ENCODE assay signal across 8 cellular contexts in genomic region chr21:43727571-43728466, GRCh38. TPM values are rescaled to one million over a fixed set of nuclear protein-coding genes. Genes with fewer than 3 reads are reported as not detected.
A peak's percentile ranks its signal among the peaks of the same experiment; 100 is the strongest.
DNase-seq lines count a peak whose midpoint lies in the region; ATAC-seq and TF ChIP-seq lines count a peak whose summit lies in the region.

No MANE protein-coding gene starts in this region.

- CTCF ChIA-PET in activated B cell treated with CpG ODN at 0.5 μM for 24 hours (lab: Charles Lee): interaction anchor here (1.4 kb wide), 3 partner anchors 8 to 60 kb away, joined by 3 to 7 read pairs (median 5); partner anchors contain the start of gene PDXK

- H3K27ac ChIP-seq in HL-60 (replicated peaks): peak overlapping the region; percentile 81
- peak overlapping the region; percentile 70 to 94 (median 90) for H3K27ac ChIP-seq in heart right ventricle

- H3K27me3 ChIP-seq in HL-60 (ENCODE audit: insufficient read depth, poor library complexity, severe bottlenecking) (no peaks in the 10 kb centered on the region), heart right ventricle (no peaks in the 10 kb centered on the region)

- peaks cover 0 to 26% (median 0%) of the 10 kb centered on the region in 9 donors for H3K36me3 ChIP-seq in heart right ventricle

- H3K4me1 ChIP-seq in heart right ventricle: peaks cover 22 to 85% (median 55%) of the 10 kb centered on the region in 9 donors

- H3K4me3 Mint-ChIP-seq in activated B cell treated with CpG ODN at 0.5 μM for 24 hours: peak overlapping the region; percentile 88

- peak overlapping the region; percentile 40 for H3K4me3 ChIP-seq in HL-60 (replicated peaks; ENCODE audit: insufficient read depth, low read length)
- peak overlapping the region in 9 of 10 donors; percentile 50 to 83 (median 63) for H3K4me3 ChIP-seq in heart right ventricle

- peaks cover 56% of the 10 kb centered on the region for H3K4me1 Mint-ChIP-seq in activated B cell treated with CpG ODN at 0.5 μM for 24 hours

- H3K27me3 Mint-ChIP-seq in activated B cell treated with CpG ODN at 0.5 μM for 24 hours: no peaks in the 10 kb centered on the region

- WGBS in heart right ventricle, 2 donors: 37 to 40% methylated on average over 17 of the region's 17 CpGs

- DNase-seq in EH (ENCODE audit: low read depth) (peak; percentile 45), HL-60 (ENCODE audit: low read depth in 1 of 2, low spot score in 1 of 2) (peak; percentile 58 to 70), activated B cell treated with CpG ODN at 0.5 μM for 24 hours (no peak), heart right ventricle (no peak), retina (peak; percentile 52), posterior vena cava (ENCODE audit: low spot score) (no peak)

- H3K9me3 Mint-ChIP-seq in activated B cell treated with CpG ODN at 0.5 μM for 24 hours: no peaks in the 10 kb centered on the region

- intact Hi-C loops in activated B cell treated with CpG ODN at 0.5 μM for 24 hours (cut with micrococcal nuclease): loop anchor here (1.0 to 5.0 kb wide), 2 partner anchors 9 to 139 kb away; partner anchors contain the start of genes AGPAT3 and PDXK
- intact Hi-C loops in heart right ventricle (cut with DNase I): loop anchor here in 8 of 10 donors (2.0 to 10.0 kb wide), 7 partner anchors 44 to 137 kb away; partner anchors contain the start of genes CSTB (in 2 of the 8), RRP1 (in 2 of the 8) and AGPAT3 (in 1 of the 8)
- intact Hi-C loops in posterior vena cava (cut with DNase I): no loop called here

- peaks cover 10% of the 10 kb centered on the region for H3K36me3 Mint-ChIP-seq in activated B cell treated with CpG ODN at 0.5 μM for 24 hours (ENCODE audit: low read depth)

- peak overlapping the region; percentile 82 for H3K27ac Mint-ChIP-seq in activated B cell treated with CpG ODN at 0.5 μM for 24 hours

- POLR2A ChIA-PET in activated B cell treated with CpG ODN at 0.5 μM for 24 hours (lab: Charles Lee): interaction anchor here (1.1 to 2.7 kb wide), 5 partner anchors 8 to 68 kb away, joined by 3 to 21 read pairs (median 14); partner anchors contain the start of genes HSF2BP, PDXK and RRP1B

- no peaks in the 10 kb centered on the region for H3K9me3 ChIP-seq in heart right ventricle

- TF ChIP-seq CTCF in HL-60 (IDR thresholded peaks at IDR 0.05; ENCODE audit: insufficient read depth, low read length) (peak; percentile 43), activated B cell treated with CpG ODN at 0.5 μM for 24 hours (IDR thresholded peaks at IDR 0.05) (no peak), heart right ventricle (IDR thresholded peaks at IDR 0.05) (peak in 1 of 9 donors; percentile 18)

- ATAC-seq in activated B cell treated with CpG ODN at 0.5 μM for 24 hours (ENCODE audit: low read depth) (no peak), heart right ventricle (peak; percentile 5 to 40 (median 25)), HG03097 (IDR thresholded peaks at IDR 0.05; ENCODE audit: low FRiP score, unreplicated experiment) (no peak), HG02981 (IDR thresholded peaks at IDR 0.05; ENCODE audit: unreplicated experiment) (no peak)

RNA-seq across cellular contexts. Expression of gene PDXK, which starts 8.9 kb away (rescaled TPM):
- total RNA-seq in activated B cell treated with CpG ODN at 0.5 μM for 24 hours: 45.2 and 54.2 TPM in 2 replicates
- 100 to 1,000 TPM in 1 of 10 donors, 10 to 100 TPM in 9; 64.9 to 101 (median 73.0) TPM for total RNA-seq in heart right ventricle
- 100 to 1,000 TPM in 1 of 2 donors, 10 to 100 TPM in 1; 47.8 to 102 TPM for polyA plus RNA-seq in heart right ventricle
- 100 to 1,000 TPM in 1 of 2 donors, 10 to 100 TPM in 1; 74.7 to 109 TPM for total RNA-seq in posterior vena cava

RNA-seq across cellular contexts. Expression of gene CSTB, which starts 48.3 kb away (rescaled TPM):
- 16.0 and 17.1 TPM in 2 replicates for total RNA-seq in activated B cell treated with CpG ODN at 0.5 μM for 24 hours
- total RNA-seq in heart right ventricle: 10 to 100 TPM; 33.0 to 50.2 (median 39.2) TPM
- polyA plus RNA-seq in heart right ventricle: 10 to 100 TPM; 44.4 to 61.2 TPM
- 10 to 100 TPM; 29.0 to 48.6 TPM for total RNA-seq in posterior vena cava

Comparison
In these comparisons a context has a peak if more than half of its experiments do, and no peak if none do; other contexts are left out.
1. DNase-seq: peak in EH (single experiment), HL-60 (2 of 2) and retina (single experiment); none in activated B cell treated with CpG ODN at 0.5 μM for 24 hours (single experiment), heart right ventricle (0 of 2) and posterior vena cava (single experiment).
2. ATAC-seq: peak in heart right ventricle (8 of 8); none in activated B cell treated with CpG ODN at 0.5 μM for 24 hours (single experiment), HG03097 (single experiment) and HG02981 (single experiment).
3. intact Hi-C loops: an anchor here in activated B cell treated with CpG ODN at 0.5 μM for 24 hours (1.0 to 5.0 kb wide) and heart right ventricle (2.0 to 10.0 kb wide); none called in posterior vena cava.